In genomic region chr10:17354781-17355180, GRCh38 we compare ENCODE assay signal across 17 cellular contexts.
DNase-seq lines count a peak whose midpoint lies in the region; ATAC-seq and TF ChIP-seq lines count a peak whose summit lies in the region.
"Had no signal": no experiment of that assay in that cellular context is flagged by ENCODE, and none has a peak within 500 bp of the region (broad histone marks: within the 10 kb centered on the region; RNA-seq: fewer than 3 reads in every experiment).

No MANE protein-coding gene starts in this region.

- peak; percentile 37 for DNase-seq in A172 (ENCODE audit: low spot score)
- peak; percentile 8 for DNase-seq in GM04504 (ENCODE audit: low read depth)
- DNase-seq in astrocyte of the cerebellum (ENCODE audit: low read depth) = peak; percentile 13
- DNase-seq in fibroblast of pulmonary artery (ENCODE audit: low read depth) = peak; percentile 30
- no peak for DNase-seq in omental fat pad (ENCODE audit: low spot score)
- no peak for DNase-seq in amniotic stem cell (lab: John Stamatoyannopoulos, UW)
- no peak for DNase-seq in body of pancreas
- DNase-seq: 8988T; Caco-2; H9; Karpas-422; NCI-H1417 treated with DMSO at 0.1 percent for 48 hours; NCI-H226; NCI-H526 treated with DMSO at 0.1 percent for 48 hours; NK-92 treated with Interleukin-12 subunit alpha and Interleukin-12 subunit beta, amount 100 ng/mL, for 24 hours; OCI-M1 had no signal

- H3K27me3 ChIP-seq in body of pancreas = no peaks in the 10 kb centered on the region

- H3K4me3 ChIP-seq in astrocyte of the cerebellum (ENCODE audit: low read depth, low read length) (no peak overlapping the region), fibroblast of pulmonary artery (replicated peaks; ENCODE audit: low read depth, low read length) (no peak overlapping the region), body of pancreas (no peak overlapping the region)

- TF ChIP-seq POLR2A in body of pancreas (IDR thresholded peaks at IDR 0.05) = no peak

- peaks cover 17% of the 10 kb centered on the region for H3K4me1 ChIP-seq in body of pancreas

- intact Hi-C loops in body of pancreas (cut with DNase I) = no loop called here

- no peaks in the 10 kb centered on the region for H3K9me3 ChIP-seq in body of pancreas

- no peak overlapping the region for H3K27ac ChIP-seq in body of pancreas

- TF ChIP-seq CTCF in astrocyte of the cerebellum (IDR thresholded peaks at IDR 0.05; ENCODE audit: low read depth, low read length, missing control alignments) = no peak
- no peak for TF ChIP-seq CTCF in fibroblast of pulmonary artery (IDR thresholded peaks at IDR 0.05; ENCODE audit: low read length, missing control alignments)
- no peak for TF ChIP-seq CTCF in omental fat pad (IDR thresholded peaks at IDR 0.05)
- no peak for TF ChIP-seq CTCF in body of pancreas (IDR thresholded peaks at IDR 0.05)

- in situ Hi-C loops in astrocyte of the cerebellum (cut with HindIII; ENCODE audit: low sequenced_read_pairs) = no loop called here

- 46 to 59% methylated on average over 5 of the region's 5 CpGs for WGBS in body of pancreas, 2 donors

- H3K36me3 ChIP-seq in body of pancreas (replicated peaks in 1 of 2; ENCODE audit: insufficient read depth in 1 of 2, low read depth in 2 of 2) = no peaks in the 10 kb centered on the region

- no peak for ATAC-seq in omental fat pad (ENCODE audit: low FRiP score)
- no peak for ATAC-seq in GM18909 (IDR thresholded peaks at IDR 0.05; ENCODE audit: poor library complexity, unreplicated experiment)
- ATAC-seq in body of pancreas = no peak

Comparison
In these comparisons a context has a peak if more than half of its experiments do, and no peak if none do; other contexts are left out.
1. DNase-seq: peak in A172 (single experiment), GM04504 (single experiment), astrocyte of the cerebellum (single experiment) and fibroblast of pulmonary artery (single experiment); none in omental fat pad (single experiment), amniotic stem cell (single experiment) and body of pancreas (0 of 4).